ENCODE assay signal across 12 cellular contexts in the genomic region with DNA sequence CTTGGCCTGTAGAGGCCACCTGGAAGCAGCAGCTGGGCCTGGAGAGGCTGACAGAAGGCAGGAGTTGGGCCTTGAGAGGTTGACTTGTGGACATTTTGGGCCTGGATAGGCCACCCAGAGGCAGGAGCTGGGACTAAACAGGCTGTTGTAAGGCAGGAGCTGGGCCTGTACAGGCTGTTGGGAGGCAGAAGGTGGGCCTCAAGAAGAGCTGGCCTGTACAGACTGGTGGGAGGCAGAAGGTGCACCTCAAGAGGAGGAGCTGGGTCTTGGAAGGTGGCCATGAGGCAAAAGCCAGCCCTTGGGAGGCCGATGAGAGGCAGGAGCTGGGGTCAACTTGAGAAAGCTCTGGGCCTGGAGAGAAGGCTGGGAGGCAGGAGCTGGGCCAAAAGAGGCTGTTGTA. TPM values are rescaled to one million over a fixed set of nuclear protein-coding genes. Genes with fewer than 3 reads are reported as not detected.
"Had no signal": no experiment of that assay in that cellular context is flagged by ENCODE, and none has a peak within 500 bp of the region (broad histone marks: within the 10 kb centered on the region; RNA-seq: fewer than 3 reads in every experiment).

No MANE protein-coding gene starts in this region.

- H3K9me3 ChIP-seq: HAP-1 had no signal

- H3K4me3 ChIP-seq: HAP-1 had no signal

- H3K4me1 ChIP-seq: HAP-1 had no signal

- ATAC-seq: HCT116, HepG2 had no signal

- H3K4me3 Mint-ChIP-seq: HFFc6, IgD-negative memory B cell had no signal

- H3K4me1 Mint-ChIP-seq: IgD-negative memory B cell had no signal

- DNase-seq: GOT3, H7, HFFc6, KBM-7 had no signal

- H3K27ac ChIP-seq: HL-60, KMS-11 had no signal

- H3K27ac Mint-ChIP-seq: HFFc6 had no signal

- H3K4me2 ChIP-seq: KMS-11 had no signal

- H3K36me3 ChIP-seq: HAP-1 had no signal

- H3K9ac ChIP-seq: KMS-11 had no signal

- H3K27me3 Mint-ChIP-seq: IgD-negative memory B cell had no signal

RNA-seq across cellular contexts. Expression of gene OR4C45, which starts 45.3 kb away (rescaled TPM):
- total RNA-seq: H4, H7, HepG2, HFFc6, HT1080 had no signal
- polyA plus RNA-seq: HepG2, IgD-negative memory B cell had no signal
